ENCODE assay signal across 26 cellular contexts in genomic region chr1:230381564-230381963, GRCh38. TPM values are rescaled to one million over a fixed set of nuclear protein-coding genes. Genes with fewer than 3 reads are reported as not detected.
DNase-seq lines count a peak whose midpoint lies in the region; ATAC-seq and TF ChIP-seq lines count a peak whose summit lies in the region.
"Had no signal": no experiment of that assay in that cellular context is flagged by ENCODE, and none has a peak within 500 bp of the region (broad histone marks: within the 10 kb centered on the region; RNA-seq: fewer than 3 reads in every experiment).

No MANE protein-coding gene starts in this region.

- no peak overlapping the region for H3K4me2 ChIP-seq in PC-3 (ENCODE audit: low read length)

- H3K27me3 ChIP-seq in NT2/D1 (ENCODE audit: insufficient read depth, insufficient read length) (no peaks in the 10 kb centered on the region), iPS-18a (ENCODE audit: control insufficient read depth, insufficient read depth, low read length) (no peaks in the 10 kb centered on the region), PC-3 (ENCODE audit: low read length) (peaks cover 65% of the 10 kb centered on the region)
- no peaks in the 10 kb centered on the region for H3K27me3 ChIP-seq in CD8-positive, alpha-beta T cell (ENCODE audit: insufficient read depth, low read length)
- H3K27me3 ChIP-seq in CD4-positive, alpha-beta T cell (ENCODE audit: control insufficient read depth, insufficient read depth, low read length): no peaks in the 10 kb centered on the region

- POLR2A ChIA-PET in CD8-positive, alpha-beta T cell (lab: Charles Lee): no interaction called here
- POLR2A ChIA-PET in CD4-positive, alpha-beta T cell (lab: Charles Lee): no interaction called here
- POLR2A ChIA-PET in PC-3 (lab: Charles Lee; ENCODE audit: unreplicated experiment): no interaction called here

- peaks cover 5% of the 10 kb centered on the region for H3K4me1 ChIP-seq in NT2/D1 (ENCODE audit: insufficient read depth, insufficient read length)
- H3K4me1 ChIP-seq in iPS-18a (ENCODE audit: control insufficient read depth, low read depth, low read length): peaks cover 18% of the 10 kb centered on the region
- no peaks in the 10 kb centered on the region for H3K4me1 ChIP-seq in CD8-positive, alpha-beta T cell (ENCODE audit: insufficient read depth, low read length)
- peaks cover 8% of the 10 kb centered on the region for H3K4me1 ChIP-seq in PC-3 (ENCODE audit: insufficient read depth, low read length)
- H3K4me1 ChIP-seq: spleen had no signal

- no peaks in the 10 kb centered on the region for H3K9me2 ChIP-seq in PC-3 (replicated peaks; ENCODE audit: low read length)

- H3K9me3 ChIP-seq in NT2/D1 (ENCODE audit: insufficient read depth, low read length) (peaks cover 24% of the 10 kb centered on the region), iPS-18a (ENCODE audit: control insufficient read depth, low read depth, low read length) (no peaks in the 10 kb centered on the region), PC-3 (ENCODE audit: low read length) (peaks cover 10% of the 10 kb centered on the region; the same call in 1 of the 2 replicates)
- no peaks in the 10 kb centered on the region for H3K9me3 ChIP-seq in CD8-positive, alpha-beta T cell (ENCODE audit: low read length)
- H3K9me3 ChIP-seq in CD4-positive, alpha-beta T cell (ENCODE audit: control insufficient read depth, low read length): peaks cover 14% of the 10 kb centered on the region

- H3K4me3 Mint-ChIP-seq in Calu3 (ENCODE audit: low read depth, unreplicated experiment) (peak overlapping the region; percentile 51), osteocyte (ENCODE audit: unreplicated experiment) (no peak overlapping the region)
- no peak overlapping the region for H3K4me3 Mint-ChIP-seq in CD8-positive, alpha-beta T cell
- H3K4me3 Mint-ChIP-seq in CD4-positive, alpha-beta T cell: no peak overlapping the region
- H3K4me3 Mint-ChIP-seq: activated CD4-positive, alpha-beta T cell treated with anti-CD3 and anti-CD28 coated beads, Interleukin-2, amount 10 ng/mL, durations not matched to agents 7 days and 5 days; activated CD8-positive, alpha-beta memory T cell treated with anti-CD3 and anti-CD28 coated beads, Interleukin-2, amount 10 ng/mL, durations not matched to agents 7 days and 5 days; activated naive CD4-positive, alpha-beta T cell treated with anti-CD3 and anti-CD28 coated beads for 36 hours; CD4-positive, alpha-beta memory T cell; dendritic cell treated with granulocyte-macrophage colony-stimulating factor and Interleukin-4, amounts not matched to agents 40 ng/mL and 50 ng/mL, for 4 days; stimulated activated memory B cell treated with anti-CD40 and anti-IgM and Interleukin-4, amounts not matched to agents 10 μg/mL and 1 μg/mL and 100 μg/mL, for 72 hours had no signal

- TF ChIP-seq CTCF in Calu3 (IDR thresholded peaks at IDR 0.05; ENCODE audit: unreplicated experiment) (no peak), osteocyte (IDR thresholded peaks at IDR 0.05) (no peak), PC-3 (conservative IDR thresholded peaks at IDR 0.05; ENCODE audit: low read depth, low read length) (no peak)
- no peak for TF ChIP-seq CTCF in CD8-positive, alpha-beta T cell (IDR thresholded peaks at IDR 0.05)
- TF ChIP-seq CTCF in CD4-positive, alpha-beta T cell (IDR thresholded peaks at IDR 0.05): no peak

- H3K9me3 Mint-ChIP-seq in Calu3 (ENCODE audit: low read depth, unreplicated experiment): peaks cover 7% of the 10 kb centered on the region
- H3K9me3 Mint-ChIP-seq in osteocyte (ENCODE audit: unreplicated experiment): peaks cover 13% of the 10 kb centered on the region
- peaks cover 11% of the 10 kb centered on the region for H3K9me3 Mint-ChIP-seq in CD8-positive, alpha-beta T cell
- H3K9me3 Mint-ChIP-seq in CD4-positive, alpha-beta T cell: peaks cover 7% of the 10 kb centered on the region

- H3K4me3 ChIP-seq in NT2/D1 (ENCODE audit: insufficient read length, low read depth) (no peak overlapping the region), iPS-18a (ENCODE audit: low read length) (no peak overlapping the region), PC-3 (ENCODE audit: low read length) (no peak overlapping the region)
- no peak overlapping the region for H3K4me3 ChIP-seq in CD8-positive, alpha-beta T cell (ENCODE audit: low read depth, low read length)
- H3K4me3 ChIP-seq: spleen, thoracic aorta had no signal

- H3K4me1 Mint-ChIP-seq in Calu3 (ENCODE audit: low read depth, unreplicated experiment) (peaks cover 39% of the 10 kb centered on the region), osteocyte (ENCODE audit: unreplicated experiment) (peaks cover 11% of the 10 kb centered on the region)
- H3K4me1 Mint-ChIP-seq in CD8-positive, alpha-beta T cell (ENCODE audit: low read depth): no peaks in the 10 kb centered on the region
- H3K4me1 Mint-ChIP-seq in CD4-positive, alpha-beta T cell (ENCODE audit: low read depth): no peaks in the 10 kb centered on the region
- H3K4me1 Mint-ChIP-seq: activated CD4-positive, alpha-beta T cell treated with anti-CD3 and anti-CD28 coated beads, Interleukin-2, amount 10 ng/mL, durations not matched to agents 7 days and 5 days; activated CD8-positive, alpha-beta memory T cell treated with anti-CD3 and anti-CD28 coated beads, Interleukin-2, amount 10 ng/mL, durations not matched to agents 7 days and 5 days; CD4-positive, alpha-beta memory T cell; stimulated activated memory B cell treated with anti-CD40 and anti-IgM and Interleukin-4, amounts not matched to agents 10 μg/mL and 1 μg/mL and 100 μg/mL, for 72 hours had no signal

- H4K20me1 ChIP-seq in PC-3 (ENCODE audit: low read length): no peaks in the 10 kb centered on the region

- H3K36me3 ChIP-seq in NT2/D1 (ENCODE audit: insufficient read depth, insufficient read length, low read length) (no peaks in the 10 kb centered on the region), iPS-18a (ENCODE audit: control insufficient read depth, low read depth, low read length) (no peaks in the 10 kb centered on the region), PC-3 (ENCODE audit: low read depth, low read length) (no peaks in the 10 kb centered on the region)
- H3K36me3 ChIP-seq in CD8-positive, alpha-beta T cell (ENCODE audit: insufficient read depth, low read length): no peaks in the 10 kb centered on the region
- H3K36me3 ChIP-seq: spleen, thoracic aorta had no signal

- intact Hi-C loops in Calu3 (cut with micrococcal nuclease; ENCODE audit: unreplicated experiment) (no loop called here), PC-3 (cut with micrococcal nuclease) (no loop called here)
- intact Hi-C loops in CD8-positive, alpha-beta T cell (cut with DNase I, micrococcal nuclease): no loop called here
- intact Hi-C loops in CD4-positive, alpha-beta T cell (cut with DNase I, micrococcal nuclease): no loop called here

- ATAC-seq in CD8-positive, alpha-beta T cell: no peak
- no peak for ATAC-seq in CD4-positive, alpha-beta T cell (ENCODE audit: poor library complexity)
- ATAC-seq in PC-3: no peak
- ATAC-seq: activated CD8-positive, alpha-beta memory T cell treated with anti-CD3 and anti-CD28 coated beads, Interleukin-2, amount 10 ng/mL, durations not matched to agents 7 days and 5 days; stimulated activated memory B cell treated with anti-CD40 and anti-IgM and Interleukin-4, amounts not matched to agents 10 μg/mL and 1 μg/mL and 100 μg/mL, for 72 hours had no signal

- no peaks in the 10 kb centered on the region for H3F3A ChIP-seq in PC-3 (ENCODE audit: low read length, unreplicated experiment)

- CTCF ChIA-PET in Calu3 (lab: Charles Lee): interaction anchor here (1.1 kb wide), 1 partner anchor 45 kb away, joined by 3 read pairs; the partner anchor contains the start of gene PGBD5
- CTCF ChIA-PET in CD8-positive, alpha-beta T cell (lab: Charles Lee): no interaction called here
- CTCF ChIA-PET in CD4-positive, alpha-beta T cell (lab: Charles Lee): no interaction called here
- CTCF ChIA-PET in PC-3 (lab: Charles Lee): no interaction called here

- no peaks in the 10 kb centered on the region for H3K27me3 Mint-ChIP-seq in Calu3 (ENCODE audit: unreplicated experiment)
- H3K27me3 Mint-ChIP-seq in osteocyte (ENCODE audit: unreplicated experiment): no peaks in the 10 kb centered on the region
- peaks cover 18% of the 10 kb centered on the region for H3K27me3 Mint-ChIP-seq in CD8-positive, alpha-beta T cell (ENCODE audit: low read depth)
- H3K27me3 Mint-ChIP-seq in CD4-positive, alpha-beta T cell: peaks cover 18% of the 10 kb centered on the region

- BruUV-seq in Calu3 (replicated peaks; lab: Mats Ljungman, UMichigan) (no TSS peak), PC-3 (replicated peaks; lab: Mats Ljungman, UMichigan) (no TSS peak)

- H3K36me3 Mint-ChIP-seq in Calu3 (ENCODE audit: insufficient read depth, unreplicated experiment) (peaks cover 20% of the 10 kb centered on the region), osteocyte (ENCODE audit: unreplicated experiment) (no peaks in the 10 kb centered on the region)
- no peaks in the 10 kb centered on the region for H3K36me3 Mint-ChIP-seq in CD8-positive, alpha-beta T cell
- no peaks in the 10 kb centered on the region for H3K36me3 Mint-ChIP-seq in CD4-positive, alpha-beta T cell (ENCODE audit: low read depth)
- H3K36me3 Mint-ChIP-seq: activated CD8-positive, alpha-beta memory T cell treated with anti-CD3 and anti-CD28 coated beads, Interleukin-2, amount 10 ng/mL, durations not matched to agents 7 days and 5 days; CD4-positive, alpha-beta memory T cell had no signal

- H3K9ac ChIP-seq in NT2/D1 (ENCODE audit: insufficient read length, low read depth): peak overlapping the region; percentile 44
- H3K9ac ChIP-seq in iPS-18a (ENCODE audit: low read length): no peak overlapping the region
- no peak overlapping the region for H3K9ac ChIP-seq in PC-3 (ENCODE audit: low read length)

- no peaks in the 10 kb centered on the region for H3K79me2 ChIP-seq in PC-3 (ENCODE audit: low read length)

- DNase-seq in Calu3 (no peak), NT2/D1 (ENCODE audit: low read depth, low spot score) (peak; percentile 33), osteocyte (ENCODE audit: extremely low spot score, unreplicated experiment) (no peak), superior temporal gyrus (ENCODE audit: extremely low spot score) (no peak), PC-3 (no peak)
- no peak for DNase-seq in CD8-positive, alpha-beta T cell
- no peak for DNase-seq in CD4-positive, alpha-beta T cell
- DNase-seq: activated CD4-positive, alpha-beta T cell treated with anti-CD3 and anti-CD28 coated beads, Interleukin-2, amount 10 ng/mL, durations not matched to agents 7 days and 5 days; activated CD8-positive, alpha-beta memory T cell treated with anti-CD3 and anti-CD28 coated beads, Interleukin-2, amount 10 ng/mL, durations not matched to agents 7 days and 5 days; activated naive CD4-positive, alpha-beta T cell treated with anti-CD3 and anti-CD28 coated beads for 36 hours; amniotic stem cell; CD4-positive, alpha-beta memory T cell; DMS53; GF-D8; Karpas-422; MV-4-11; NCI-H526; spleen; stimulated activated CD4-positive, alpha-beta T cell treated with anti-CD3 and anti-CD28 coated beads, Interleukin-4, amount 100 ng/mL, for 1 hour had no signal

- H3K27ac Mint-ChIP-seq in Calu3 (ENCODE audit: unreplicated experiment): peak overlapping the region; percentile 91
- H3K27ac Mint-ChIP-seq in osteocyte (ENCODE audit: unreplicated experiment): peak overlapping the region; percentile 53
- H3K27ac Mint-ChIP-seq in CD8-positive, alpha-beta T cell: no peak overlapping the region
- no peak overlapping the region for H3K27ac Mint-ChIP-seq in CD4-positive, alpha-beta T cell
- H3K27ac Mint-ChIP-seq: activated CD4-positive, alpha-beta T cell treated with anti-CD3 and anti-CD28 coated beads, Interleukin-2, amount 10 ng/mL, durations not matched to agents 7 days and 5 days; activated CD8-positive, alpha-beta memory T cell treated with anti-CD3 and anti-CD28 coated beads, Interleukin-2, amount 10 ng/mL, durations not matched to agents 7 days and 5 days; activated naive CD4-positive, alpha-beta T cell treated with anti-CD3 and anti-CD28 coated beads for 36 hours; CD4-positive, alpha-beta memory T cell; dendritic cell treated with granulocyte-macrophage colony-stimulating factor and Interleukin-4, amounts not matched to agents 40 ng/mL and 50 ng/mL, for 4 days; stimulated activated memory B cell treated with anti-CD40 and anti-IgM and Interleukin-4, amounts not matched to agents 10 μg/mL and 1 μg/mL and 100 μg/mL, for 72 hours had no signal

- H2AFZ ChIP-seq in PC-3 (ENCODE audit: low read length): no peak overlapping the region

- H3K27ac ChIP-seq in iPS-18a (ENCODE audit: low read length) (peak overlapping the region; percentile 0), PC-3 (ENCODE audit: low read length) (no peak overlapping the region)
- no peak overlapping the region for H3K27ac ChIP-seq in CD8-positive, alpha-beta T cell (ENCODE audit: low read depth, low read length)
- H3K27ac ChIP-seq in CD4-positive, alpha-beta T cell (ENCODE audit: low read depth, low read length): no peak overlapping the region
- H3K27ac ChIP-seq: RWPE1, spleen, thoracic aorta had no signal

RNA-seq across cellular contexts. Expression of gene PGBD5, which starts 44.6 kb away (rescaled TPM):
- total RNA-seq in Calu3 (2022) (27.4 and 37.8 TPM in 2 replicates), osteocyte (1.0 and 1.1 TPM in 2 replicates), PC-3 (2014; rRNA removed) (under 0.01 TPM in 1 of 2 replicates, not detected in the other)
- total RNA-seq in CD8-positive, alpha-beta T cell: not detected
- not detected for total RNA-seq in CD4-positive, alpha-beta T cell
- total RNA-seq: activated CD4-positive, alpha-beta T cell treated with anti-CD3 and anti-CD28 coated beads, Interleukin-2, amount 10 ng/mL, durations not matched to agents 7 days and 5 days; activated CD8-positive, alpha-beta memory T cell treated with anti-CD3 and anti-CD28 coated beads, Interleukin-2, amount 10 ng/mL, durations not matched to agents 7 days and 5 days; activated naive CD4-positive, alpha-beta T cell treated with anti-CD3 and anti-CD28 coated beads for 36 hours; CD4-positive, alpha-beta memory T cell; HT-29; T-helper 2 cell treated with Interferon-gamma antibody and Interleukin-4, amounts not matched to agents 100 ng/mL and 5 ng/mL, for 36 hours had no signal

Comparison
In these comparisons a context has a peak if more than half of its experiments do, and no peak if none do; other contexts are left out.
1. H3K27ac Mint-ChIP-seq: peak in Calu3 (single experiment) and osteocyte (single experiment); none in CD8-positive, alpha-beta T cell (single experiment) and CD4-positive, alpha-beta T cell (single experiment).
2. RNA of gene PGBD5, which starts 44.6 kb away (total RNA-seq): 27.4 to 37.8 TPM in Calu3; 1.0 to 1.1 TPM in osteocyte, not detected in CD8-positive, alpha-beta T cell, not detected in CD4-positive, alpha-beta T cell and under 0.01 TPM in PC-3; every median in the first group is over 10 times any median in the second.